ENCODE assay signal across 27 cellular contexts in the genomic region with DNA sequence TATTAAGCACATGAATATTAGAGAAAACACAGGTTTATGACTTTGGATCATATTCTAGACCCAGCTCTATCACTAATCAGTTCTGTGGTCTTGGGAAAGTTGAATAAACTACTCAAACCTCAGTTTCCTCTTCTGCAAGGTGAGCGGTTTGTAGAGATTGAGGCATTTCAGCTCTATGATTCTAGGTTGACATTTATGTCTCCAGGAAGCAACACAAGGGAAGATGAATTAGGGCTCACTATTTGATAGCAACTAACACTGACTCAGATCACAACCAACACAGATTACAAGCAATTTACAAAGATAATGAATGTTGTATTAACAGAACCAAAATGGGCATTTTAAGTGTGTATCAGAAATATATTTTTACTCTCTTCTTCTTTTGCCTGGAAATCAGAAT. TPM values are rescaled to one million over a fixed set of nuclear protein-coding genes. Genes with fewer than 3 reads are reported as not detected.
"Had no signal": no experiment of that assay in that cellular context is flagged by ENCODE, and none has a peak within 500 bp of the region (broad histone marks: within the 10 kb centered on the region; RNA-seq: fewer than 3 reads in every experiment).

No MANE protein-coding gene starts in this region.

- H3K27ac Mint-ChIP-seq: activated CD4-positive, alpha-beta T cell treated with anti-CD3 and anti-CD28 coated beads, Interleukin-2, amount 10 ng/mL, durations not matched to agents 7 days and 5 days; activated naive CD4-positive, alpha-beta T cell treated with anti-CD3 and anti-CD28 coated beads, Interleukin-2, amount 10 ng/mL, durations not matched to agents 7 days and 5 days; activated naive CD8-positive, alpha-beta T cell; activated T-cell treated with anti-CD3 and anti-CD28 coated beads, Interleukin-2, amount 50 U/mL, for 24 hours; activated T-cell treated with anti-CD3 and anti-CD28 coated beads, Interleukin-2, amount 50 U/mL, for 72 hours; activated T-helper 2 cell treated with anti-CD3 and anti-CD28 coated beads, Interferon-gamma antibody, Interleukin-2, Interleukin-4, amounts not matched to agents 10 μg/mL and 5 μg/mL and 100 μg/mL, durations not matched to agents 14 hours and 24 hours and 36 hours; dendritic cell treated with granulocyte-macrophage colony-stimulating factor and Interleukin-4, amounts not matched to agents 40 ng/mL and 50 ng/mL, for 4 days; endodermal cell had no signal

- H3K27me3 Mint-ChIP-seq: activated CD4-positive, alpha-beta T cell treated with anti-CD3 and anti-CD28 coated beads, Interleukin-2, amount 10 ng/mL, durations not matched to agents 7 days and 5 days; activated naive CD4-positive, alpha-beta T cell treated with anti-CD3 and anti-CD28 coated beads, Interleukin-2, amount 10 ng/mL, durations not matched to agents 7 days and 5 days; activated naive CD8-positive, alpha-beta T cell had no signal

- H3K36me3 Mint-ChIP-seq: activated naive CD4-positive, alpha-beta T cell treated with anti-CD3 and anti-CD28 coated beads, Interleukin-2, amount 10 ng/mL, durations not matched to agents 7 days and 5 days had no signal

- DNase-seq: activated CD4-positive, alpha-beta T cell treated with anti-CD3 and anti-CD28 coated beads for 4 hours; activated CD4-positive, alpha-beta T cell treated with anti-CD3 and anti-CD28 coated beads, Interleukin-2, amount 10 ng/mL, durations not matched to agents 7 days and 5 days; activated CD4-positive, alpha-beta T cell treated with anti-CD3 and anti-CD28 coated beads, Interleukin-2, amount 50 U/mL, for 48 hours; activated CD4-positive, CD25-positive, alpha-beta regulatory T cell; activated CD4-positive, CD25-positive, alpha-beta regulatory T cell treated with anti-CD3 and anti-CD28 coated beads, Interleukin-2, amount 50 U/mL, for 72 hours; activated CD8-positive, alpha-beta memory T cell treated with anti-CD3 and anti-CD28 coated beads, Interleukin-2, amount 50 U/mL, for 48 hours; activated effector memory CD4-positive, alpha-beta T cell treated with anti-CD3 and anti-CD28 coated beads, Interleukin-2, amount 50 U/mL, for 16 hours; activated naive CD4-positive, alpha-beta T cell treated with anti-CD3 and anti-CD28 coated beads, Interleukin-2, amount 10 ng/mL, durations not matched to agents 7 days and 5 days; activated T-cell treated with anti-CD3 and anti-CD28 coated beads for 4 hours; activated T-cell treated with anti-CD3 and anti-CD28 coated beads, Interleukin-2, amount 50 U/mL, for 24 hours; activated T-cell treated with anti-CD3 and anti-CD28 coated beads, Interleukin-2, amount 50 U/mL, for 72 hours; amniotic stem cell; anterior cingulate cortex; brain microvascular endothelial cell; dorsolateral prefrontal cortex; effector memory CD4-positive, alpha-beta T cell; endodermal cell; foreskin fibroblast; gastrocnemius medialis; heart right ventricle had no signal

- H3K4me3 Mint-ChIP-seq: activated CD4-positive, alpha-beta T cell treated with anti-CD3 and anti-CD28 coated beads, Interleukin-2, amount 10 ng/mL, durations not matched to agents 7 days and 5 days; activated naive CD4-positive, alpha-beta T cell treated with anti-CD3 and anti-CD28 coated beads, Interleukin-2, amount 10 ng/mL, durations not matched to agents 7 days and 5 days; activated naive CD8-positive, alpha-beta T cell; activated T-cell treated with anti-CD3 and anti-CD28 coated beads, Interleukin-2, amount 50 U/mL, for 24 hours; activated T-cell treated with anti-CD3 and anti-CD28 coated beads, Interleukin-2, amount 50 U/mL, for 72 hours; central memory CD8-positive, alpha-beta T cell; dendritic cell treated with granulocyte-macrophage colony-stimulating factor and Interleukin-4, amounts not matched to agents 40 ng/mL and 50 ng/mL, for 4 days; endodermal cell had no signal

- ATAC-seq: activated T-cell treated with anti-CD3 and anti-CD28 coated beads, Interleukin-2, amount 50 U/mL, for 72 hours; esophagus mucosa; gastrocnemius medialis; heart right ventricle had no signal

- H3K4me1 Mint-ChIP-seq: central memory CD8-positive, alpha-beta T cell had no signal

RNA-seq across cellular contexts. Expression of a gene that starts 21.9 kb away (rescaled TPM):
- total RNA-seq: cardiac septum, cerebellum had no signal
